In genomic region chr15:29090617-29091466, GRCh38 we compare ENCODE assay signal across 9 cellular contexts.
DNase-seq lines count a peak whose midpoint lies in the region.
"Had no signal": no experiment of that assay in that cellular context is flagged by ENCODE, and none has a peak within 500 bp of the region (broad histone marks: within the 10 kb centered on the region; RNA-seq: fewer than 3 reads in every experiment).

No MANE protein-coding gene starts in this region.

- H3K27ac ChIP-seq in KOPT-K1 (ENCODE audit: low read depth, low read length, poor library complexity, severe bottlenecking) = peak overlapping the region; percentile 60
- H3K27ac ChIP-seq: SK-N-MC had no signal

- H3K36me3 ChIP-seq in KOPT-K1 (ENCODE audit: insufficient read depth, low read length) = no peaks in the 10 kb centered on the region; the same call in 1 of the 2 replicates

- DNase-seq in EL (peak; percentile 32), fibroblast of peridontal ligament (ENCODE audit: extremely low read depth) (peak; percentile 23), NCI-H1092 treated with DMSO at 0.1 percent for 48 hours (lab: John Stamatoyannopoulos, UW) (no peak), NCI-H446 treated with DMSO at 0.1 percent for 48 hours (lab: John Stamatoyannopoulos, UW) (no peak), islet precursor cell (no peak)
- DNase-seq in activated CD8-positive, alpha-beta memory T cell treated with anti-CD3 and anti-CD28 coated beads, Interleukin-2, amount 50 U/mL, for 4 hours = peak; percentile 60
- peak; percentile 31 to 69 (median 34) for DNase-seq in stimulated activated CD4-positive, alpha-beta T cell treated with anti-CD3 and anti-CD28 coated beads, Interleukin-12 subunit alpha, Interleukin-12 subunit beta, amount 100 ng/mL, for 48 hours (ENCODE audit: low read depth in 2 of 3, low spot score in 1 of 3)

- no peaks in the 10 kb centered on the region for H3K9me3 ChIP-seq in KOPT-K1 (ENCODE audit: insufficient read depth, low read length, poor library complexity, severe bottlenecking)

Comparison
In these comparisons a context has a peak if more than half of its experiments do, and no peak if none do; other contexts are left out.
1. DNase-seq: peak in EL (single experiment), activated CD8-positive, alpha-beta memory T cell treated with anti-CD3 and anti-CD28 coated beads, Interleukin-2, amount 50 U/mL, for 4 hours (single experiment), fibroblast of peridontal ligament (single experiment) and stimulated activated CD4-positive, alpha-beta T cell treated with anti-CD3 and anti-CD28 coated beads, Interleukin-12 subunit alpha, Interleukin-12 subunit beta, amount 100 ng/mL, for 48 hours (3 of 3); none in NCI-H1092 treated with DMSO at 0.1 percent for 48 hours (single experiment), NCI-H446 treated with DMSO at 0.1 percent for 48 hours (single experiment) and islet precursor cell (single experiment).